ENCODE assay signal across 8 cellular contexts in the genomic region with DNA sequence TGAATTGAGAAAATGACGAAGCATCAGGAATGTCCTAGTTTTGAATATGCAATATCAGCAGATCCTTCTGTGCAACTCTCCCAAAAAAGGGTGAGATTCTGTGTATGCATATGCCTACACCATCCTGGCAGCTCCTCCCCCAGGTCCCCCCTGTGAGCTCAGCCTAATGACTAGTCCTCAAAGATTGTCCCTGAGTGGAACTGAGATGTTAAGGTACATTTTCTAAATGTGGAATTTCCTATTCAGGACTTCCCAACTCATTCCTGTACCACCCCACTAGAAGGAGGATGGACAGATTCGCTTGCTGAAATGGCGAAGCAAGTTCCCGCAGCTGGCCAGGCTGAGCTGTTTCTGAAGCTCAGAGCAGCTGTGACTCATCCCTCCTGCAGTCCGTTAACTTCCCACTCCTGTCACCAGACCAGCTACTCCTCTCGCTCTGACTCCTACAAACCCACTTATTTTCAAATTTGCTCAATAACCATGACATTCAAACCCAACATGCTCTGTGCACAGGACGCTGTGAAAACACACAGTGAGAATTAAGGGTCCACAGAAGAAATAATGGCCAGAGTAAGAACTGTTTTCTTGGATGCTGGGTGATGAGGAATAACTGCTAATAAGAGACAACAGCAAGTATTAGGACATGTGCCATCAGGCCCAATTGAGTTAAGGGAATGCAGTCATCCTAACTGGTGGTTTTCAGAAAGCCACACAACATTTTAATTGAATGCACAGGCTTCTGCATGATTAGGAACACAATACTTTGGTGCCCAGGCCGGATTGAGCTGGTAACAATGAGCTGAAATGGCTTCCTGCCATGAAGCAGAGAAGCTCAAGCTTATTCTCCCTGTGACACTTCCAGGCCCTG.
DNase-seq lines count a peak whose midpoint lies in the region; ATAC-seq and TF ChIP-seq lines count a peak whose summit lies in the region.

No MANE protein-coding gene starts in this region.

- peak; percentile 86 for DNase-seq in GM13977 (ENCODE audit: low spot score)
- peak; percentile 35 for DNase-seq in NCI-H226
- peak; percentile 74 for DNase-seq in activated naive CD8-positive, alpha-beta T cell treated with anti-CD3 and anti-CD28 coated beads, Interleukin-2, amount 50 U/mL, for 24 hours
- DNase-seq in iPS-NIHi7 (ENCODE audit: extremely low spot score), result peak; percentile 62
- peak; percentile 35 to 73 for DNase-seq in stimulated activated CD4-positive, alpha-beta T cell treated with anti-CD3 and anti-CD28 coated beads, Interleukin-12 subunit alpha, Interleukin-12 subunit beta, amount 100 ng/mL, for 24 hours (ENCODE audit: low read depth in 2 of 2)
- DNase-seq in NCI-H82 (lab: John Stamatoyannopoulos, UW), result no peak
- DNase-seq in NCI-H524 (lab: John Stamatoyannopoulos, UW), result no peak

- TF ChIP-seq CTCF in GM13977 (IDR thresholded peaks at IDR 0.05; ENCODE audit: extremely low read depth, insufficient read depth, missing control alignments) (no peak), HEK293 (tag by site-specific recombination; IDR thresholded peaks at IDR 0.05) (no peak)

- POLR2A ChIA-PET in HEK293 (lab: Yijun Ruan, JAX), result interaction anchor here (1.0 kb wide), 1 partner anchor 18 kb away, joined by 3 read pairs; no protein-coding TSS in a partner anchor

- H3K4me1 Mint-ChIP-seq in activated naive CD8-positive, alpha-beta T cell treated with anti-CD3 and anti-CD28 coated beads, Interleukin-2, amount 50 U/mL, for 24 hours, result peaks cover 46% of the 10 kb centered on the region

- in situ Hi-C loops in GM13977 (cut with MboI; ENCODE audit: low pct_unique_long_range_greater_than_20kb, low sequenced_read_pairs, unreplicated experiment), result no loop called here

- peak overlapping the region; percentile 84 for H3K27ac Mint-ChIP-seq in activated naive CD8-positive, alpha-beta T cell treated with anti-CD3 and anti-CD28 coated beads, Interleukin-2, amount 50 U/mL, for 24 hours

- no peak overlapping the region for H3K4me3 ChIP-seq in HEK293 (ENCODE audit: low read depth, low read length)

- no peaks in the 10 kb centered on the region for H3K36me3 ChIP-seq in HEK293 (ENCODE audit: control insufficient read depth in 2 of 2, insufficient read depth in 1 of 2, low read length in 2 of 2)

- peak; percentile 95 for ATAC-seq in activated naive CD8-positive, alpha-beta T cell treated with anti-CD3 and anti-CD28 coated beads, Interleukin-2, amount 50 U/mL, for 24 hours

- H3K9me3 ChIP-seq in HEK293 (ENCODE audit: control insufficient read depth, insufficient read depth, low read depth, low read length), result no peaks in the 10 kb centered on the region

- peaks cover 7% of the 10 kb centered on the region for H3K36me3 Mint-ChIP-seq in activated naive CD8-positive, alpha-beta T cell treated with anti-CD3 and anti-CD28 coated beads, Interleukin-2, amount 50 U/mL, for 24 hours (ENCODE audit: low read depth)

- peak overlapping the region; percentile 73 for H3K4me3 Mint-ChIP-seq in activated naive CD8-positive, alpha-beta T cell treated with anti-CD3 and anti-CD28 coated beads, Interleukin-2, amount 50 U/mL, for 24 hours

- H3K9me3 Mint-ChIP-seq in activated naive CD8-positive, alpha-beta T cell treated with anti-CD3 and anti-CD28 coated beads, Interleukin-2, amount 50 U/mL, for 24 hours, result peaks cover 7% of the 10 kb centered on the region

- H3K27me3 Mint-ChIP-seq in activated naive CD8-positive, alpha-beta T cell treated with anti-CD3 and anti-CD28 coated beads, Interleukin-2, amount 50 U/mL, for 24 hours, result no peaks in the 10 kb centered on the region

- H3K4me1 ChIP-seq in HEK293 (ENCODE audit: control insufficient read depth, insufficient read depth, low read length), result no peaks in the 10 kb centered on the region

- no peak overlapping the region for H3K27ac ChIP-seq in HEK293 (ENCODE audit: extremely low read depth, low read depth, low read length)

- CTCF ChIA-PET in HEK293 (lab: Yijun Ruan, JAX), result interaction anchor here (0.5 to 0.6 kb wide), 2 partner anchors 11 to 50 kb away, joined by 4 to 5 read pairs; no protein-coding TSS in a partner anchor

TF ChIP-seq in HEK293, 187 proteins besides CTCF, POLR2A, EP300 and RAD21:
- TF ChIP-seq ZNF514 (tag by site-specific recombination; IDR thresholded peaks at IDR 0.05) (no peak), ZFHX2 (tag by site-specific recombination; conservative IDR thresholded peaks at IDR 0.05) (peak; percentile 68), ZNF394 (tag by site-specific recombination; IDR thresholded peaks at IDR 0.05; ENCODE audit: borderline replicate concordance) (peak; percentile 85), EGR2 (tag by site-specific recombination; IDR thresholded peaks at IDR 0.05; ENCODE audit: low read depth) (peak; percentile 35; the same call in 1 of the 2 replicates)
TF ChIP-seq in HEK293: peak in this region for 3.

Comparison
In these comparisons a context has a peak if more than half of its experiments do, and no peak if none do; other contexts are left out.
1. DNase-seq: peak in GM13977 (single experiment), NCI-H226 (single experiment), activated naive CD8-positive, alpha-beta T cell treated with anti-CD3 and anti-CD28 coated beads, Interleukin-2, amount 50 U/mL, for 24 hours (single experiment), iPS-NIHi7 (single experiment) and stimulated activated CD4-positive, alpha-beta T cell treated with anti-CD3 and anti-CD28 coated beads, Interleukin-12 subunit alpha, Interleukin-12 subunit beta, amount 100 ng/mL, for 24 hours (2 of 2); none in NCI-H82 (single experiment) and NCI-H524 (0 of 2).